34 cellular contexts compared by ENCODE assay signal in genomic region chr4:129353490-129353889, GRCh38.
"Had no signal": no experiment of that assay in that cellular context is flagged by ENCODE, and none has a peak within 500 bp of the region (broad histone marks: within the 10 kb centered on the region; RNA-seq: fewer than 3 reads in every experiment).

No MANE protein-coding gene starts in this region.

- ATAC-seq: activated CD4-positive, CD25-positive, alpha-beta regulatory T cell treated with anti-CD3 and anti-CD28 coated beads, Interleukin-2, amount 50 U/mL, for 24 hours; activated CD8-positive, alpha-beta T cell treated with anti-CD3 and anti-CD28 coated beads for 36 hours; activated naive CD8-positive, alpha-beta T cell treated with anti-CD3 and anti-CD28 coated beads, Interleukin-2, amount 50 U/mL, for 24 hours; activated T-cell treated with anti-CD3 and anti-CD28 coated beads, Interleukin-2, amount 50 U/mL, for 4 hours; activated T-helper 17 cell treated with anti-CD3 and anti-CD28 coated beads, Interleukin-2, amount 50 U/mL, for 72 hours; body of pancreas; gastroesophageal sphincter; T-helper 17 cell had no signal

- FAIRE-seq: endometrium, endothelial cell of umbilical vein had no signal

- H3K27ac ChIP-seq: adrenal gland, body of pancreas, breast epithelium, cardiac muscle cell, colonic mucosa, epithelial cell of prostate, esophagus squamous epithelium, gastroesophageal sphincter, WERI-Rb-1 had no signal

- DNase-seq: activated B cell treated with CpG ODN at 0.5 μM for 24 hours; activated CD4-positive, alpha-beta T cell treated with anti-CD3 and anti-CD28 coated beads for 48 hours; activated CD4-positive, alpha-beta T cell treated with anti-CD3 and anti-CD28 coated beads, Interleukin-2, amount 50 U/mL, for 1 hour; activated CD4-positive, alpha-beta T cell treated with anti-CD3 and anti-CD28 coated beads, Interleukin-2, amount 50 U/mL, for 48 hours; activated CD8-positive, alpha-beta memory T cell treated with anti-CD3 and anti-CD28 coated beads for 24 hours; activated CD8-positive, alpha-beta T cell treated with anti-CD3 and anti-CD28 coated beads for 36 hours; activated effector memory CD4-positive, alpha-beta T cell treated with Interleukin-2 at 50 U/mL for 16 hours; activated gamma-delta T cell treated with Interleukin-2 at 50 U/mL for 16 hours; activated naive CD4-positive, alpha-beta T cell treated with anti-CD3 and anti-CD28 coated beads for 36 hours; activated naive CD8-positive, alpha-beta T cell treated with anti-CD3 and anti-CD28 coated beads for 36 hours; activated naive CD8-positive, alpha-beta T cell treated with anti-CD3 and anti-CD28 coated beads, Interleukin-2, amount 50 U/mL, for 24 hours; activated T-cell treated with anti-CD3 and anti-CD28 coated beads, Interleukin-2, amount 50 U/mL, for 4 hours; adrenal gland; amygdala; aorta; body of pancreas; central memory CD4-positive, alpha-beta T cell; cerebellar nuclear complex; colonic mucosa; effector CD8-positive, alpha-beta T cell; esophagus squamous epithelium; foreskin melanocyte; head of caudate nucleus; T-helper 17 cell; T1000; WERI-Rb-1 had no signal

- H3K9me3 ChIP-seq: adrenal gland, body of pancreas, breast epithelium, colonic mucosa, esophagus squamous epithelium, gastroesophageal sphincter had no signal

- H3K4me1 ChIP-seq: adrenal gland, body of pancreas, breast epithelium, colonic mucosa had no signal

- H3K36me3 ChIP-seq: adrenal gland, breast epithelium, cardiac muscle cell, colonic mucosa, esophagus squamous epithelium, gastroesophageal sphincter, WERI-Rb-1 had no signal

- H3K27me3 ChIP-seq: adrenal gland, body of pancreas, breast epithelium, colonic mucosa, esophagus squamous epithelium, gastroesophageal sphincter had no signal

- H3K4me3 ChIP-seq: adrenal gland, body of pancreas, breast epithelium, cardiac muscle cell, colonic mucosa, esophagus squamous epithelium, gastroesophageal sphincter had no signal
